Comparison of ENCODE assay signal across 8 cellular contexts in the genomic region with DNA sequence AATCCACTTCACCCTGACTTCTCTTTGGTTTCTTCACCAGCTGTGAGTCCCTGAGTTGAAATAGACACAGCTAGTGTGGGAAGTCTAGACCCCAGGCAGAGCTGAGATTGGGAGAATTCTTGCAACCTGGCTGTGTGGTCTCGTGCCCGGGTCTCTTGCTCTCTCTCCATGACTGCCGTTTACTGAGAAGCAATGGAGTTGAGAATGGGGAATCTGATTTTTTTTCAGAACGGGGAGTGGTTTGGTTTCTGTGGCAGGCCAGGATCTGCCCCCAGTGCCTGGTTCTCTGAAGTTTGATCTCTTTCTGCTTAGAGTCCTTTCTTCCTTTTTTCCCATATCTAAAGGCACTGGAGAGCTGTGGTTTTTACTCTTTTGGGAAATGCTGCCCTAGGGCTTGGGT. TPM values are rescaled to one million over a fixed set of nuclear protein-coding genes. Genes with fewer than 3 reads are reported as not detected.
DNase-seq lines count a peak whose midpoint lies in the region; ATAC-seq and TF ChIP-seq lines count a peak whose summit lies in the region.

No MANE protein-coding gene starts in this region.

- peaks cover 25% of the 10 kb centered on the region for H3K4me1 Mint-ChIP-seq in activated naive CD8-positive, alpha-beta T cell (ENCODE audit: low read depth)

- TF ChIP-seq CTCF in cardiac muscle cell (IDR thresholded peaks at IDR 0.05; ENCODE audit: low read depth, low read length) (no peak), thyroid gland (IDR thresholded peaks at IDR 0.05) (no peak)

- intact Hi-C loops in Right ventricle myocardium inferior (cut with DNase I), result no loop called here
- intact Hi-C loops in thyroid gland (cut with DNase I), result loop anchor here (5.0 kb wide), 1 partner anchor 47 kb away; no protein-coding TSS in a partner anchor

- no peaks in the 10 kb centered on the region for H3K9me3 ChIP-seq in cardiac muscle cell (ENCODE audit: low read depth)
- H3K9me3 ChIP-seq in thyroid gland, result no peaks in the 10 kb centered on the region

- H3K27me3 ChIP-seq in cardiac muscle cell (no peaks in the 10 kb centered on the region), thyroid gland (no peaks in the 10 kb centered on the region)

- ATAC-seq in Right ventricle myocardium inferior, result no peak
- ATAC-seq in left lobe of liver, result no peak
- no peak for ATAC-seq in GM18867 (IDR thresholded peaks at IDR 0.05; ENCODE audit: unreplicated experiment)
- no peak for ATAC-seq in HG03521 (IDR thresholded peaks at IDR 0.05; ENCODE audit: unreplicated experiment)

- peak overlapping the region; percentile 90 for H3K27ac ChIP-seq in cardiac muscle cell
- H3K27ac ChIP-seq in thyroid gland, result peak overlapping the region in 2 of 3 donors; percentile 94

- H3K27me3 Mint-ChIP-seq in activated naive CD8-positive, alpha-beta T cell, result no peaks in the 10 kb centered on the region

- DNase-seq in cardiac muscle cell (ENCODE audit: low read depth in 1 of 2, low spot score in 1 of 2) (peak in 1 of 2 donors; percentile 61), Right ventricle myocardium inferior (ENCODE audit: missing footprints) (no peak), left lobe of liver (ENCODE audit: low spot score) (peak; percentile 44), thyroid gland (peak in 1 of 2 donors; percentile 3), 8988T (no peak)

- H3K4me3 ChIP-seq in cardiac muscle cell (peak overlapping the region; percentile 81), thyroid gland (replicated peaks in 1 of 3) (peak overlapping the region in 1 of 3 donors; percentile 71)

- peak overlapping the region; percentile 92 for H3K4me3 Mint-ChIP-seq in activated naive CD8-positive, alpha-beta T cell

- TF ChIP-seq POLR2A in thyroid gland (IDR thresholded peaks at IDR 0.05), result no peak

- H3K4me1 ChIP-seq in cardiac muscle cell (ENCODE audit: low read depth) (peaks cover 15% of the 10 kb centered on the region), thyroid gland (peaks cover 23 to 41% of the 10 kb centered on the region in 2 donors)

- H3K27ac Mint-ChIP-seq in activated naive CD8-positive, alpha-beta T cell, result no peak overlapping the region

- WGBS in thyroid gland, 2 donors, result 38 to 42% methylated on average over 4 of the region's 4 CpGs

- H3K36me3 ChIP-seq in cardiac muscle cell (peaks cover 6% of the 10 kb centered on the region), thyroid gland (peaks cover 5 to 11% of the 10 kb centered on the region in 2 donors)

- H3K9me3 Mint-ChIP-seq in activated naive CD8-positive, alpha-beta T cell (ENCODE audit: low read depth), result no peaks in the 10 kb centered on the region

- H3K36me3 Mint-ChIP-seq in activated naive CD8-positive, alpha-beta T cell, result peaks cover 2% of the 10 kb centered on the region

RNA-seq across cellular contexts. Expression of gene SIDT2, which starts 1.5 kb away (rescaled TPM):
- total RNA-seq in cardiac muscle cell (27.1 and 32.9 TPM in 2 replicates), Right ventricle myocardium inferior (26.1 TPM), left lobe of liver (56.6 TPM), thyroid gland (10 to 100 TPM; 31.8 to 54.5 (median 42.3) TPM)
- 10.3 and 16.1 TPM in 2 replicates for polyA plus RNA-seq in cardiac muscle cell

RNA-seq across cellular contexts. Expression of gene TAGLN, which starts 19.1 kb away (rescaled TPM):
- total RNA-seq in cardiac muscle cell (82.5 and 1,828 TPM in 2 replicates), Right ventricle myocardium inferior (122 TPM), left lobe of liver (67.3 TPM), thyroid gland (100 to 1,000 TPM; 155 to 407 (median 229) TPM)
- polyA plus RNA-seq in cardiac muscle cell, result 65.2 and 1,052 TPM in 2 replicates

RNA-seq across cellular contexts. Expression of gene PAFAH1B2, which starts 35.9 kb away (rescaled TPM):
- 58.7 and 71.8 TPM in 2 replicates for total RNA-seq in cardiac muscle cell
- 25.6 and 25.8 TPM in 2 replicates for polyA plus RNA-seq in cardiac muscle cell
- 52.3 TPM for total RNA-seq in Right ventricle myocardium inferior
- total RNA-seq in left lobe of liver, result 23.5 TPM
- 100 to 1,000 TPM; 107 to 128 (median 118) TPM for total RNA-seq in thyroid gland

RNA-seq across cellular contexts. Expression of gene PCSK7, which starts 51.9 kb away (rescaled TPM):
- total RNA-seq in cardiac muscle cell (43.6 and 46.6 TPM in 2 replicates), Right ventricle myocardium inferior (26.7 TPM), left lobe of liver (26.5 TPM), thyroid gland (10 to 100 TPM; 36.1 to 61.1 (median 47.5) TPM)
- polyA plus RNA-seq in cardiac muscle cell, result 31.6 and 31.7 TPM in 2 replicates

RNA-seq across cellular contexts. Expression of gene RNF214, which starts 52.5 kb away (rescaled TPM):
- 14.1 and 20.0 TPM in 2 replicates for total RNA-seq in cardiac muscle cell
- 13.8 and 24.6 TPM in 2 replicates for polyA plus RNA-seq in cardiac muscle cell
- 17.3 TPM for total RNA-seq in Right ventricle myocardium inferior
- 10.7 TPM for total RNA-seq in left lobe of liver
- total RNA-seq in thyroid gland, result 10 to 100 TPM; 17.4 to 22.8 (median 20.0) TPM
